ENCODE assay signal across 9 cellular contexts in genomic region chr2:151826737-151827157, GRCh38. TPM values are rescaled to one million over a fixed set of nuclear protein-coding genes. Genes with fewer than 3 reads are reported as not detected.
DNase-seq lines count a peak whose midpoint lies in the region; ATAC-seq, FAIRE-seq and TF ChIP-seq lines count a peak whose summit lies in the region.
"Had no signal": no experiment of that assay in that cellular context is flagged by ENCODE, and none has a peak within 500 bp of the region (broad histone marks: within the 10 kb centered on the region; RNA-seq: fewer than 3 reads in every experiment).

No MANE protein-coding gene starts in this region.

- peak overlapping the region; percentile 82 for H3K4me3 ChIP-seq in BE2C (ENCODE audit: low read depth, low read length)
- H3K4me3 ChIP-seq in HUES48 (ENCODE audit: low read depth, low read length) = peak overlapping the region; percentile 100
- H3K4me3 ChIP-seq in keratinocyte (ENCODE audit: control insufficient read depth in 2 of 3, extremely low read depth in 1 of 3, insufficient read depth in 2 of 3, low read depth in 1 of 3, low read length in 3 of 3) = peak overlapping the region; percentile 81 to 100 (median 97)
- H3K4me3 ChIP-seq in tibial nerve = peak overlapping the region; percentile 72 to 99 (median 82)

- peaks cover 12% of the 10 kb centered on the region for H3K36me3 Mint-ChIP-seq in activated T-helper 1 cell treated with anti-CD3 and anti-CD28 coated beads, Interleukin-12 subunit alpha, Interleukin-12 subunit beta, Interleukin-2, Interleukin-4 antibody, amounts not matched to agents 30 ng/mL and 10 ng/mL and 1 ng/mL, durations not matched to agents 14 hours and 24 hours and 36 hours (ENCODE audit: low read depth)

- H2AFZ ChIP-seq in keratinocyte (ENCODE audit: control insufficient read depth, low read length) = no peak overlapping the region

- dilution Hi-C loops in keratinocyte (cut with MboI; ENCODE audit: extremely low pct_ligation_motif_present, low sequenced_read_pairs) = no loop called here

- DNase-seq in BE2C (no peak), keratinocyte (ENCODE audit: low read depth, low spot score) (no peak), tibial nerve (ENCODE audit: low spot score in 2 of 2) (peak in 1 of 2 donors; percentile 11), T1000 (lab: John Stamatoyannopoulos, UW) (no peak)
- no peak for DNase-seq in activated T-helper 1 cell treated with anti-CD3 and anti-CD28 coated beads, Interleukin-12 subunit alpha, Interleukin-12 subunit beta, Interleukin-2, Interleukin-4 antibody, amounts not matched to agents 30 ng/mL and 10 ng/mL and 1 ng/mL, durations not matched to agents 14 hours and 24 hours and 36 hours (ENCODE audit: low spot score)

- H3K27me3 ChIP-seq in BE2C (no peaks in the 10 kb centered on the region), HUES48 (ENCODE audit: control insufficient read depth, insufficient read depth, low read length) (no peaks in the 10 kb centered on the region), keratinocyte (ENCODE audit: control insufficient read depth, extremely low read depth, insufficient read depth, low read length) (no peaks in the 10 kb centered on the region), tibial nerve (no peaks in the 10 kb centered on the region)

- no peak for TF ChIP-seq POLR2A in tibial nerve (IDR thresholded peaks at IDR 0.05)

- H3K9me1 ChIP-seq in keratinocyte (ENCODE audit: control insufficient read depth, extremely low read depth, insufficient read depth, low read length) = no peaks in the 10 kb centered on the region

- H3K27ac Mint-ChIP-seq in activated T-helper 1 cell treated with anti-CD3 and anti-CD28 coated beads, Interleukin-12 subunit alpha, Interleukin-12 subunit beta, Interleukin-2, Interleukin-4 antibody, amounts not matched to agents 30 ng/mL and 10 ng/mL and 1 ng/mL, durations not matched to agents 14 hours and 24 hours and 36 hours = no peak overlapping the region

- peak overlapping the region; percentile 96 for H3K4me3 Mint-ChIP-seq in activated T-helper 1 cell treated with anti-CD3 and anti-CD28 coated beads, Interleukin-12 subunit alpha, Interleukin-12 subunit beta, Interleukin-2, Interleukin-4 antibody, amounts not matched to agents 30 ng/mL and 10 ng/mL and 1 ng/mL, durations not matched to agents 14 hours and 24 hours and 36 hours

- peak overlapping the region; percentile 91 for H3K4me2 ChIP-seq in keratinocyte (ENCODE audit: control insufficient read depth, extremely low read depth, insufficient read depth, low read depth, low read length)

- no peaks in the 10 kb centered on the region for H3K27me3 Mint-ChIP-seq in activated T-helper 1 cell treated with anti-CD3 and anti-CD28 coated beads, Interleukin-12 subunit alpha, Interleukin-12 subunit beta, Interleukin-2, Interleukin-4 antibody, amounts not matched to agents 30 ng/mL and 10 ng/mL and 1 ng/mL, durations not matched to agents 14 hours and 24 hours and 36 hours (ENCODE audit: insufficient read depth)

- no peaks in the 10 kb centered on the region for H3K9me3 Mint-ChIP-seq in activated T-helper 1 cell treated with anti-CD3 and anti-CD28 coated beads, Interleukin-12 subunit alpha, Interleukin-12 subunit beta, Interleukin-2, Interleukin-4 antibody, amounts not matched to agents 30 ng/mL and 10 ng/mL and 1 ng/mL, durations not matched to agents 14 hours and 24 hours and 36 hours

- no peak overlapping the region; the same call in 1 of the 2 replicates for H3K9ac ChIP-seq in HUES48 (ENCODE audit: low read depth, low read length)
- H3K9ac ChIP-seq in keratinocyte (ENCODE audit: control insufficient read depth, extremely low read depth, insufficient read depth, low read length) = peak overlapping the region; percentile 92

- 27 to 40% methylated on average over 6 of the region's 6 CpGs for WGBS in tibial nerve, 2 donors

- H3K4me1 Mint-ChIP-seq in activated T-helper 1 cell treated with anti-CD3 and anti-CD28 coated beads, Interleukin-12 subunit alpha, Interleukin-12 subunit beta, Interleukin-2, Interleukin-4 antibody, amounts not matched to agents 30 ng/mL and 10 ng/mL and 1 ng/mL, durations not matched to agents 14 hours and 24 hours and 36 hours (ENCODE audit: low read depth) = peaks cover 54% of the 10 kb centered on the region

- H3K4me1 ChIP-seq in BE2C (no peaks in the 10 kb centered on the region), HUES48 (ENCODE audit: control insufficient read depth, insufficient read depth, low read length) (peaks cover 52% of the 10 kb centered on the region), keratinocyte (ENCODE audit: control insufficient read depth, extremely low read depth, insufficient read depth, low read length) (peaks cover 25% of the 10 kb centered on the region), tibial nerve (peaks cover 0 to 53% (median 16%) of the 10 kb centered on the region in 4 donors)

- H4K20me1 ChIP-seq in keratinocyte (ENCODE audit: control insufficient read depth, extremely low read depth, insufficient read depth, low read length) = peaks cover 8% of the 10 kb centered on the region

- ATAC-seq in HG03342 (IDR thresholded peaks at IDR 0.05; ENCODE audit: unreplicated experiment) (no peak), HG02840 (IDR thresholded peaks at IDR 0.05; ENCODE audit: low FRiP score, unreplicated experiment) (no peak)

- no peaks in the 10 kb centered on the region for H3K36me3 ChIP-seq in BE2C
- H3K36me3 ChIP-seq in HUES48 (ENCODE audit: control insufficient read depth, insufficient read depth, low read length) = peaks cover 3% of the 10 kb centered on the region; the same call in 1 of the 2 replicates
- no peaks in the 10 kb centered on the region for H3K36me3 ChIP-seq in keratinocyte (ENCODE audit: control insufficient read depth in 2 of 2, extremely low read depth in 1 of 2, insufficient read depth in 2 of 2, low read length in 2 of 2)
- no peaks in the 10 kb centered on the region for H3K36me3 ChIP-seq in tibial nerve

- TF ChIP-seq CTCF in BE2C (IDR thresholded peaks at IDR 0.05; ENCODE audit: low read depth, low read length) (no peak), keratinocyte (optimal IDR thresholded peaks at IDR 0.05 in 1 of 3, IDR thresholded peaks at IDR 0.05 in 1 of 3, conservative IDR thresholded peaks at IDR 0.05 in 1 of 3; ENCODE audit: extremely low read depth in 1 of 3, insufficient read depth in 2 of 3, low read length in 3 of 3) (no peak), tibial nerve (IDR thresholded peaks at IDR 0.05) (no peak)

- H3K79me2 ChIP-seq in keratinocyte (ENCODE audit: control insufficient read depth, insufficient read depth, low read length) = peaks cover 62% of the 10 kb centered on the region

- intact Hi-C loops in activated T-helper 1 cell treated with anti-CD3 and anti-CD28 coated beads, Interleukin-12 subunit alpha, Interleukin-12 subunit beta, Interleukin-2, Interleukin-4 antibody, amounts not matched to agents 30 ng/mL and 10 ng/mL and 1 ng/mL, durations not matched to agents 14 hours and 24 hours and 36 hours (cut with micrococcal nuclease) = loop anchor here (5.0 to 10.0 kb wide), 5 partner anchors 271 to 578 kb away; partner anchors contain the start of genes CACNB4 and RBM43

- H3K27ac ChIP-seq in HUES48 (ENCODE audit: low read depth, low read length) (no peak overlapping the region), keratinocyte (ENCODE audit: control insufficient read depth, insufficient read depth, low read length) (peak overlapping the region; percentile 80), tibial nerve (peak overlapping the region in 3 of 4 donors; percentile 82 to 90 (median 89))

- no peak for TF ChIP-seq EP300 in tibial nerve (IDR thresholded peaks at IDR 0.05)

- H3K9me3 ChIP-seq in BE2C (no peaks in the 10 kb centered on the region), HUES48 (ENCODE audit: control insufficient read depth, insufficient read depth, low read length) (no peaks in the 10 kb centered on the region), keratinocyte (ENCODE audit: control insufficient read depth, low read depth, low read length) (no peaks in the 10 kb centered on the region), tibial nerve (no peaks in the 10 kb centered on the region)
- H3K9me3 ChIP-seq: mucosa of descending colon had no signal

- FAIRE-seq in keratinocyte (lab: Jason Lieb, UNC) = peak; percentile 43

RNA-seq across cellular contexts. Expression of gene ARL5A, which starts 1.5 kb away (rescaled TPM):
- 13.7 TPM for polyA plus RNA-seq in BE2C (2012; ENCODE audit: insufficient read depth, insufficient read length, low read depth)
- 60.1 and 69.3 TPM in 2 replicates for total RNA-seq in activated T-helper 1 cell treated with anti-CD3 and anti-CD28 coated beads, Interleukin-12 subunit alpha, Interleukin-12 subunit beta, Interleukin-2, Interleukin-4 antibody, amounts not matched to agents 30 ng/mL and 10 ng/mL and 1 ng/mL, durations not matched to agents 14 hours and 24 hours and 36 hours
- 18.8 to 25.5 TPM (median 21.5 TPM) in 3 replicates for polyA plus RNA-seq in keratinocyte
- 135 TPM for polyA plus RNA-seq in keratinocyte (2011; ENCODE audit: low read depth)
- 23.0 and 40.7 TPM in 2 replicates for polyA plus RNA-seq in keratinocyte (2011; cell fraction: cytosol; rRNA removed)
- polyA plus RNA-seq in keratinocyte (2011; cell fraction: nucleus; rRNA removed) = 17.0 and 18.6 TPM in 2 replicates
- polyA plus RNA-seq in keratinocyte (2012; ENCODE audit: low replicate concordance) = 25.9 and 58.0 TPM in 2 replicates
- 3.3 to 52.6 TPM (median 24.6 TPM) in 3 replicates for polyA minus RNA-seq in keratinocyte
- 11.9 TPM for polyA minus RNA-seq in keratinocyte (2011; cell fraction: cytosol; rRNA and poly(A)+ RNA removed)
- polyA minus RNA-seq in keratinocyte (2011; cell fraction: nucleus; rRNA and poly(A)+ RNA removed) = 13.2 and 35.1 TPM in 2 replicates
- total RNA-seq in tibial nerve = 10 to 100 TPM; 21.6 to 40.2 (median 29.9) TPM
